13 cellular contexts compared by ENCODE assay signal in genomic region chr6:2523061-2523460, GRCh38.
"Had no signal": no experiment of that assay in that cellular context is flagged by ENCODE, and none has a peak within 500 bp of the region (broad histone marks: within the 10 kb centered on the region; RNA-seq: fewer than 3 reads in every experiment).

No MANE protein-coding gene starts in this region.

- DNase-seq: activated CD4-positive, alpha-beta T cell treated with anti-CD3 and anti-CD28 coated beads, Interleukin-2, amount 50 U/mL, for 1 hour; activated CD4-positive, CD25-positive, alpha-beta regulatory T cell; activated naive CD4-positive, alpha-beta T cell treated with anti-CD3 and anti-CD28 coated beads, Interleukin-2, amount 50 U/mL, for 16 hours; activated T-cell treated with anti-CD3 and anti-CD28 coated beads, Interleukin-2, amount 50 U/mL, for 1 hour; adrenal gland; effector memory CD4-positive, alpha-beta T cell; erythroblast; head of caudate nucleus; left ventricle myocardium superior; T-helper 17 cell; transverse colon had no signal

- ATAC-seq: left ventricle myocardium superior; stimulated activated effector memory CD8-positive, alpha-beta T cell treated with anti-CD3 and anti-CD28 coated beads, Interleukin-12 subunit alpha, Interleukin-12 subunit beta, amount 100 ng/mL, for 72 hours; T-helper 17 cell had no signal

- H3K27ac ChIP-seq: adrenal gland, transverse colon had no signal

- H3K4me1 ChIP-seq: adrenal gland, transverse colon had no signal

- H3K27me3 ChIP-seq: adrenal gland, transverse colon had no signal

- H3K36me3 ChIP-seq: adrenal gland, transverse colon had no signal

- H3K36me3 Mint-ChIP-seq: stimulated activated effector memory CD8-positive, alpha-beta T cell treated with anti-CD3 and anti-CD28 coated beads, Interleukin-12 subunit alpha, Interleukin-12 subunit beta, amount 100 ng/mL, for 72 hours had no signal

- H3K4me3 Mint-ChIP-seq: stimulated activated effector memory CD8-positive, alpha-beta T cell treated with anti-CD3 and anti-CD28 coated beads, Interleukin-12 subunit alpha, Interleukin-12 subunit beta, amount 100 ng/mL, for 72 hours; T-helper 17 cell had no signal

- H3K4me3 ChIP-seq: adrenal gland, skin epidermis, transverse colon had no signal

- H3K27ac Mint-ChIP-seq: stimulated activated effector memory CD8-positive, alpha-beta T cell treated with anti-CD3 and anti-CD28 coated beads, Interleukin-12 subunit alpha, Interleukin-12 subunit beta, amount 100 ng/mL, for 72 hours; T-helper 17 cell had no signal
